30 cellular contexts compared by ENCODE assay signal in genomic region chr6:156464100-156464878, GRCh38.
A peak's percentile ranks its signal among the peaks of the same experiment; 100 is the strongest.
DNase-seq lines count a peak whose midpoint lies in the region; ATAC-seq and TF ChIP-seq lines count a peak whose summit lies in the region.
"Had no signal": no experiment of that assay in that cellular context is flagged by ENCODE, and none has a peak within 500 bp of the region (broad histone marks: within the 10 kb centered on the region; RNA-seq: fewer than 3 reads in every experiment).

No MANE protein-coding gene starts in this region.

- H3K36me3 ChIP-seq in KOPT-K1 (ENCODE audit: insufficient read depth, low read length) (no peaks in the 10 kb centered on the region), HAP-1 (replicated peaks) (no peaks in the 10 kb centered on the region)
- H3K36me3 ChIP-seq: tibial nerve had no signal

- DNase-seq in GM12864 (ENCODE audit: low read depth), result peak; percentile 33
- no peak for DNase-seq in RPMI8226
- no peak for DNase-seq in HAP-1 (ENCODE audit: low spot score in 2 of 2)
- DNase-seq: activated CD4-positive, alpha-beta memory T cell treated with anti-CD3 and anti-CD28 coated beads, Interleukin-2, amount 10 ng/mL, durations not matched to agents 7 days and 5 days; activated CD4-positive, alpha-beta T cell treated with anti-CD3 and anti-CD28 coated beads for 1 hour; activated CD8-positive, alpha-beta memory T cell treated with anti-CD3 and anti-CD28 coated beads, Interleukin-2, amount 50 U/mL, for 4 hours; activated naive CD4-positive, alpha-beta T cell treated with Interleukin-2 at 50 U/mL for 16 hours; central memory CD4-positive, alpha-beta T cell; cortex of kidney; DMS79 treated with DMSO at 0.1 percent for 48 hours; effector memory CD4-positive, alpha-beta T cell; GDM1; left colon; mammary epithelial cell; NCI-H1092 treated with DMSO at 0.1 percent for 48 hours; NCI-H1930; NCI-H2227 treated with DMSO at 0.1 percent for 48 hours; NCI-H774; occipital lobe; stimulated activated CD4-positive, alpha-beta T cell treated with anti-CD3 and anti-CD28 coated beads, Interleukin-4, amount 100 ng/mL, for 24 hours; SW 1271 had no signal

- TF ChIP-seq CTCF in GM12864 (IDR thresholded peaks at IDR 0.05; ENCODE audit: low read depth, low read length, missing control alignments), result no peak

- H3K27ac ChIP-seq in KOPT-K1 (ENCODE audit: low read depth, low read length, poor library complexity, severe bottlenecking), result peak overlapping the region; percentile 3
- H3K27ac ChIP-seq: A549, epithelial cell of prostate, tibial nerve had no signal

- H3K4me3 ChIP-seq in GM12864 (ENCODE audit: low read depth, low read length) (no peak overlapping the region), HAP-1 (no peak overlapping the region)
- H3K4me3 ChIP-seq: A549, tibial nerve had no signal

- no peaks in the 10 kb centered on the region for H3K4me1 ChIP-seq in HAP-1
- H3K4me1 ChIP-seq: A549, tibial nerve had no signal

- H3K9me3 ChIP-seq in KOPT-K1 (ENCODE audit: insufficient read depth, low read length, poor library complexity, severe bottlenecking) (no peaks in the 10 kb centered on the region), HAP-1 (no peaks in the 10 kb centered on the region; the same call in 1 of the 2 replicates)
- H3K9me3 ChIP-seq: A549, tibial nerve had no signal

- peaks cover 3% of the 10 kb centered on the region; the same call in 1 of the 2 replicates for H3K27me3 ChIP-seq in HAP-1 (ENCODE audit: low read depth)
- H3K27me3 ChIP-seq: tibial nerve had no signal

- ATAC-seq in GM19324 (IDR thresholded peaks at IDR 0.05; ENCODE audit: low FRiP score, unreplicated experiment) (peak; percentile 84), GM21723 (IDR thresholded peaks at IDR 0.05; ENCODE audit: unreplicated experiment) (peak; percentile 63), GM19452 (IDR thresholded peaks at IDR 0.05; ENCODE audit: unreplicated experiment) (no peak), HG03342 (IDR thresholded peaks at IDR 0.05; ENCODE audit: unreplicated experiment) (no peak)
- ATAC-seq: A549; left colon; natural killer cell treated with Interleukin-12 subunit alpha and Interleukin-12 subunit beta and Interleukin-15 and Interleukin-18, amount 100 ng/mL, for 72 hours had no signal

- in situ Hi-C loops in HAP-1 (cut with MboI; ENCODE audit: low sequenced_read_pairs), result no loop called here

Comparison
In these comparisons a context has a peak if more than half of its experiments do, and no peak if none do; other contexts are left out.
1. ATAC-seq: peak in GM19324 (single experiment) and GM21723 (single experiment); none in GM19452 (single experiment) and HG03342 (single experiment).